Comparison of ENCODE assay signal across 1 cellular context in the genomic region with DNA sequence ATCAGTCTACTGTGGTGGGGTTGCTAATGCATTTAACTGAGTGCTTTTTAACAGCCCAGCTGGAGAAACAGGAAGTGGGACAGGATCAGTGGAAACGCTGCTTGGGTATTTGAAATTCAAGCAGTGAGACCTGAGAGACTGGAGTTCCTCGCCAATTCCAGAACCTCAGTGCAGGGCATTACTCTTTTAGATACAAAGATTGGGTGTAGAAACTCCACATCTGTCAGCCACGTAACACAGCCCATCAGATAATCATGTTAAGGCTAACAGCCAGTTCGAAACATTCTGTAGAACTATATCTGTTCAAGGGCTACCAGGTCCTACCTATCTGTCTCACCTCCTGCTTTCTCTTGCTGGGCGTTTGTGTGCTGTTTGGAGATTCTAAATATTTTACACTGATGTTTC.
TF ChIP-seq lines count a peak whose summit lies in the region.

No MANE protein-coding gene starts in this region.

TF ChIP-seq in K562, 482 proteins besides CTCF, POLR2A, EP300 and RAD21 (continues in another document):
- TF ChIP-seq, protein P1, sequence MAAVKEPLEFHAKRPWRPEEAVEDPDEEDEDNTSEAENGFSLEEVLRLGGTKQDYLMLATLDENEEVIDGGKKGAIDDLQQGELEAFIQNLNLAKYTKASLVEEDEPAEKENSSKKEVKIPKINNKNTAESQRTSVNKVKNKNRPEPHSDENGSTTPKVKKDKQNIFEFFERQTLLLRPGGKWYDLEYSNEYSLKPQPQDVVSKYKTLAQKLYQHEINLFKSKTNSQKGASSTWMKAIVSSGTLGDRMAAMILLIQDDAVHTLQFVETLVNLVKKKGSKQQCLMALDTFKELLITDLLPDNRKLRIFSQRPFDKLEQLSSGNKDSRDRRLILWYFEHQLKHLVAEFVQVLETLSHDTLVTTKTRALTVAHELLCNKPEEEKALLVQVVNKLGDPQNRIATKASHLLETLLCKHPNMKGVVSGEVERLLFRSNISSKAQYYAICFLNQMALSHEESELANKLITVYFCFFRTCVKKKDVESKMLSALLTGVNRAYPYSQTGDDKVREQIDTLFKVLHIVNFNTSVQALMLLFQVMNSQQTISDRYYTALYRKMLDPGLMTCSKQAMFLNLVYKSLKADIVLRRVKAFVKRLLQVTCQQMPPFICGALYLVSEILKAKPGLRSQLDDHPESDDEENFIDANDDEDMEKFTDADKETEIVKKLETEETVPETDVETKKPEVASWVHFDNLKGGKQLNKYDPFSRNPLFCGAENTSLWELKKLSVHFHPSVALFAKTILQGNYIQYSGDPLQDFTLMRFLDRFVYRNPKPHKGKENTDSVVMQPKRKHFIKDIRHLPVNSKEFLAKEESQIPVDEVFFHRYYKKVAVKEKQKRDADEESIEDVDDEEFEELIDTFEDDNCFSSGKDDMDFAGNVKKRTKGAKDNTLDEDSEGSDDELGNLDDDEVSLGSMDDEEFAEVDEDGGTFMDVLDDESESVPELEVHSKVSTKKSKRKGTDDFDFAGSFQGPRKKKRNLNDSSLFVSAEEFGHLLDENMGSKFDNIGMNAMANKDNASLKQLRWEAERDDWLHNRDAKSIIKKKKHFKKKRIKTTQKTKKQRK (IDR thresholded peaks at IDR 0.05; ENCODE audit: borderline replicate concordance, low read depth, low read length) = no peak
- 0 out of 2 replicates have a peak, but pooled peaks have one; percentile 34 for TF ChIP-seq DPF2 (IDR thresholded peaks at IDR 0.05)
- no peak for TF ChIP-seq ZFX (CRISPR knock-in tag; IDR thresholded peaks at IDR 0.05)
- TF ChIP-seq, protein P2, sequence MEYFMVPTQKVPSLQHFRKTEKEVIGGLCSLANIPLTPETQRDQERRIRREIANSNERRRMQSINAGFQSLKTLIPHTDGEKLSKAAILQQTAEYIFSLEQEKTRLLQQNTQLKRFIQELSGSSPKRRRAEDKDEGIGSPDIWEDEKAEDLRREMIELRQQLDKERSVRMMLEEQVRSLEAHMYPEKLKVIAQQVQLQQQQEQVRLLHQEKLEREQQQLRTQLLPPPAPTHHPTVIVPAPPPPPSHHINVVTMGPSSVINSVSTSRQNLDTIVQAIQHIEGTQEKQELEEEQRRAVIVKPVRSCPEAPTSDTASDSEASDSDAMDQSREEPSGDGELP (CRISPR knock-in tag; IDR thresholded peaks at IDR 0.05; ENCODE audit: borderline replicate concordance) = peak; percentile 35; the same call in 1 of the 2 replicates
- no peak for TF ChIP-seq RBFOX2 (IDR thresholded peaks at IDR 0.05; ENCODE audit: low read depth, low read length)
- peak; percentile 45 for TF ChIP-seq CCNT2 (IDR thresholded peaks at IDR 0.05; ENCODE audit: borderline replicate concordance, extremely low read depth, insufficient read length, low read depth, low read length)
- peak; percentile 43; the same call in 1 of the 2 replicates for TF ChIP-seq MTA2 (IDR thresholded peaks at IDR 0.05; ENCODE audit: low read depth)
- 0 out of 2 replicates have a peak, but pooled peaks have one; percentile 12 for TF ChIP-seq STAT5A (IDR thresholded peaks at IDR 0.05; ENCODE audit: borderline replicate concordance, low read length)
- TF ChIP-seq SMARCB1 (IDR thresholded peaks at IDR 0.05; ENCODE audit: insufficient read length, low read depth) = no peak
- no peak for TF ChIP-seq ARHGAP35 (IDR thresholded peaks at IDR 0.05; ENCODE audit: partially characterized antibody)
- no peak for TF ChIP-seq ZC3H4 (CRISPR knock-in tag; IDR thresholded peaks at IDR 0.05; ENCODE audit: borderline replicate concordance)
- no peak for TF ChIP-seq ZNF551 (CRISPR knock-in tag; IDR thresholded peaks at IDR 0.05)
- no peak for TF ChIP-seq ZNF780A (CRISPR knock-in tag; IDR thresholded peaks at IDR 0.05)
- no peak for TF ChIP-seq TSC22D4 (tag; IDR thresholded peaks at IDR 0.05)
- TF ChIP-seq ZNF263 (CRISPR knock-in tag; IDR thresholded peaks at IDR 0.05; ENCODE audit: borderline replicate concordance) = no peak
- no peak for TF ChIP-seq RAD51 (IDR thresholded peaks at IDR 0.05; ENCODE audit: borderline replicate concordance, low read depth)
- TF ChIP-seq, protein P3, sequence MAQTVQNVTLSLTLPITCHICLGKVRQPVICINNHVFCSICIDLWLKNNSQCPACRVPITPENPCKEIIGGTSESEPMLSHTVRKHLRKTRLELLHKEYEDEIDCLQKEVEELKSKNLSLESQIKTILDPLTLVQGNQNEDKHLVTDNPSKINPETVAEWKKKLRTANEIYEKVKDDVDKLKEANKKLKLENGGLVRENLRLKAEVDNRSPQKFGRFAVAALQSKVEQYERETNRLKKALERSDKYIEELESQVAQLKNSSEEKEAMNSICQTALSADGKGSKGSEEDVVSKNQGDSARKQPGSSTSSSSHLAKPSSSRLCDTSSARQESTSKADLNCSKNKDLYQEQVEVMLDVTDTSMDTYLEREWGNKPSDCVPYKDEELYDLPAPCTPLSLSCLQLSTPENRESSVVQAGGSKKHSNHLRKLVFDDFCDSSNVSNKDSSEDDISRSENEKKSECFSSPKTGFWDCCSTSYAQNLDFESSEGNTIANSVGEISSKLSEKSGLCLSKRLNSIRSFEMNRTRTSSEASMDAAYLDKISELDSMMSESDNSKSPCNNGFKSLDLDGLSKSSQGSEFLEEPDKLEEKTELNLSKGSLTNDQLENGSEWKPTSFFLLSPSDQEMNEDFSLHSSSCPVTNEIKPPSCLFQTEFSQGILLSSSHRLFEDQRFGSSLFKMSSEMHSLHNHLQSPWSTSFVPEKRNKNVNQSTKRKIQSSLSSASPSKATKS (CRISPR knock-in tag; IDR thresholded peaks at IDR 0.05) = no peak
- peak; percentile 64 for TF ChIP-seq NCOR1 (IDR thresholded peaks at IDR 0.05)
- TF ChIP-seq ZNF445 (CRISPR knock-in tag; IDR thresholded peaks at IDR 0.05; ENCODE audit: low read depth) = no peak
- TF ChIP-seq TAL1 (IDR thresholded peaks at IDR 0.05) = peak; percentile 70; the same call in 1 of the 2 replicates
- TF ChIP-seq, protein P4, sequence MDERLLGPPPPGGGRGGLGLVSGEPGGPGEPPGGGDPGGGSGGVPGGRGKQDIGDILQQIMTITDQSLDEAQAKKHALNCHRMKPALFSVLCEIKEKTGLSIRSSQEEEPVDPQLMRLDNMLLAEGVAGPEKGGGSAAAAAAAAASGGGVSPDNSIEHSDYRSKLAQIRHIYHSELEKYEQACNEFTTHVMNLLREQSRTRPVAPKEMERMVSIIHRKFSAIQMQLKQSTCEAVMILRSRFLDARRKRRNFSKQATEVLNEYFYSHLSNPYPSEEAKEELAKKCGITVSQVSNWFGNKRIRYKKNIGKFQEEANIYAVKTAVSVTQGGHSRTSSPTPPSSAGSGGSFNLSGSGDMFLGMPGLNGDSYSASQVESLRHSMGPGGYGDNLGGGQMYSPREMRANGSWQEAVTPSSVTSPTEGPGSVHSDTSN (CRISPR knock-in tag; IDR thresholded peaks at IDR 0.05; ENCODE audit: low read depth) = no peak
- TF ChIP-seq, protein P4 (tag; conservative IDR thresholded peaks at IDR 0.05; ENCODE audit: low read depth) = no peak
- TF ChIP-seq POLR2AphosphoS5 (IDR thresholded peaks at IDR 0.05; ENCODE audit: control insufficient read depth, insufficient read depth, low read depth, low read length) = peak; percentile 46; the same call in 1 of the 2 replicates
- TF ChIP-seq, protein P5, sequence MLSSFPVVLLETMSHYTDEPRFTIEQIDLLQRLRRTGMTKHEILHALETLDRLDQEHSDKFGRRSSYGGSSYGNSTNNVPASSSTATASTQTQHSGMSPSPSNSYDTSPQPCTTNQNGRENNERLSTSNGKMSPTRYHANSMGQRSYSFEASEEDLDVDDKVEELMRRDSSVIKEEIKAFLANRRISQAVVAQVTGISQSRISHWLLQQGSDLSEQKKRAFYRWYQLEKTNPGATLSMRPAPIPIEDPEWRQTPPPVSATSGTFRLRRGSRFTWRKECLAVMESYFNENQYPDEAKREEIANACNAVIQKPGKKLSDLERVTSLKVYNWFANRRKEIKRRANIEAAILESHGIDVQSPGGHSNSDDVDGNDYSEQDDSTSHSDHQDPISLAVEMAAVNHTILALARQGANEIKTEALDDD (IDR thresholded peaks at IDR 0.05) = peak; percentile 54; the same call in 1 of the 2 replicates
- TF ChIP-seq ZKSCAN1 (IDR thresholded peaks at IDR 0.05; ENCODE audit: low read depth, low read length) = no peak
- TF ChIP-seq ZNF311 (CRISPR knock-in tag; IDR thresholded peaks at IDR 0.05) = no peak
- TF ChIP-seq ZNF586 (CRISPR knock-in tag; conservative IDR thresholded peaks at IDR 0.05) = no peak
- peak in 1 of 2 experiments; percentile 42; a peak in 1 of 4 replicates for TF ChIP-seq SIN3A (IDR thresholded peaks at IDR 0.05; ENCODE audit: borderline replicate concordance in 2 of 2, control insufficient read depth in 1 of 2, low read depth in 2 of 2, low read length in 2 of 2)
- TF ChIP-seq CREBBP (IDR thresholded peaks at IDR 0.05; ENCODE audit: low read depth, low read length) = no peak
- no peak for TF ChIP-seq PHF20 (IDR thresholded peaks at IDR 0.05; ENCODE audit: partially characterized antibody)
- no peak for TF ChIP-seq RCOR1 (IDR thresholded peaks at IDR 0.05; ENCODE audit: borderline replicate concordance in 1 of 2, low read depth in 2 of 2, low read length in 2 of 2)
- TF ChIP-seq PTRF (tag; IDR thresholded peaks at IDR 0.05) = no peak
- no peak for TF ChIP-seq STAT5B (CRISPR knock-in tag; IDR thresholded peaks at IDR 0.05)
- peak; percentile 96 for TF ChIP-seq SPI1 (IDR thresholded peaks at IDR 0.05; ENCODE audit: borderline replicate concordance, low read depth, low read length)
- 0 out of 2 replicates have a peak, but pooled peaks have one; percentile 17 for TF ChIP-seq CXXC5 (CRISPR knock-in tag; IDR thresholded peaks at IDR 0.05)
- TF ChIP-seq TBL1XR1 (IDR thresholded peaks at IDR 0.05; ENCODE audit: low read length in 2 of 2) = peak in 1 of 2 experiments; percentile 26; a peak in 1 of 4 replicates
- TF ChIP-seq, protein P6, sequence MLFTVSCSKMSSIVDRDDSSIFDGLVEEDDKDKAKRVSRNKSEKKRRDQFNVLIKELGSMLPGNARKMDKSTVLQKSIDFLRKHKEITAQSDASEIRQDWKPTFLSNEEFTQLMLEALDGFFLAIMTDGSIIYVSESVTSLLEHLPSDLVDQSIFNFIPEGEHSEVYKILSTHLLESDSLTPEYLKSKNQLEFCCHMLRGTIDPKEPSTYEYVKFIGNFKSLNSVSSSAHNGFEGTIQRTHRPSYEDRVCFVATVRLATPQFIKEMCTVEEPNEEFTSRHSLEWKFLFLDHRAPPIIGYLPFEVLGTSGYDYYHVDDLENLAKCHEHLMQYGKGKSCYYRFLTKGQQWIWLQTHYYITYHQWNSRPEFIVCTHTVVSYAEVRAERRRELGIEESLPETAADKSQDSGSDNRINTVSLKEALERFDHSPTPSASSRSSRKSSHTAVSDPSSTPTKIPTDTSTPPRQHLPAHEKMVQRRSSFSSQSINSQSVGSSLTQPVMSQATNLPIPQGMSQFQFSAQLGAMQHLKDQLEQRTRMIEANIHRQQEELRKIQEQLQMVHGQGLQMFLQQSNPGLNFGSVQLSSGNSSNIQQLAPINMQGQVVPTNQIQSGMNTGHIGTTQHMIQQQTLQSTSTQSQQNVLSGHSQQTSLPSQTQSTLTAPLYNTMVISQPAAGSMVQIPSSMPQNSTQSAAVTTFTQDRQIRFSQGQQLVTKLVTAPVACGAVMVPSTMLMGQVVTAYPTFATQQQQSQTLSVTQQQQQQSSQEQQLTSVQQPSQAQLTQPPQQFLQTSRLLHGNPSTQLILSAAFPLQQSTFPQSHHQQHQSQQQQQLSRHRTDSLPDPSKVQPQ (CRISPR knock-in tag; IDR thresholded peaks at IDR 0.05; ENCODE audit: borderline replicate concordance) = no peak
- no peak for TF ChIP-seq PYGO2 (tag; IDR thresholded peaks at IDR 0.05)
- no peak for TF ChIP-seq OTX1 (CRISPR knock-in tag; IDR thresholded peaks at IDR 0.05)
- TF ChIP-seq KLF16 (IDR thresholded peaks at IDR 0.05) = peak; percentile 23; the same call in 1 of the 2 replicates
- no peak for TF ChIP-seq ZNF584 (CRISPR knock-in tag; IDR thresholded peaks at IDR 0.05; ENCODE audit: low read depth)
- TF ChIP-seq, protein P7, sequence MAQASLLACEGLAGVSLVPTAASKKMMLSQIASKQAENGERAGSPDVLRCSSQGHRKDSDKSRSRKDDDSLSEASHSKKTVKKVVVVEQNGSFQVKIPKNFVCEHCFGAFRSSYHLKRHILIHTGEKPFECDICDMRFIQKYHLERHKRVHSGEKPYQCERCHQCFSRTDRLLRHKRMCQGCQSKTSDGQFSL (CRISPR knock-in tag; IDR thresholded peaks at IDR 0.05) = no peak
- TF ChIP-seq, protein P7 (tag; IDR thresholded peaks at IDR 0.05) = no peak
- peak; percentile 78 for TF ChIP-seq TEAD4 (IDR thresholded peaks at IDR 0.05; ENCODE audit: low read length)
- TF ChIP-seq TEAD4 (CRISPR knock-in tag; IDR thresholded peaks at IDR 0.05; ENCODE audit: borderline replicate concordance) = no peak
- TF ChIP-seq GTF2F1 (IDR thresholded peaks at IDR 0.05; ENCODE audit: low read depth, low read length) = no peak
- no peak for TF ChIP-seq ZNF431 (CRISPR knock-in tag; IDR thresholded peaks at IDR 0.05)
- TF ChIP-seq ELF1 (tag; IDR thresholded peaks at IDR 0.05) = 0 out of 2 replicates have a peak, but pooled peaks have one; percentile 25
- TF ChIP-seq ARID1B (IDR thresholded peaks at IDR 0.05) = peak; percentile 66; the same call in 1 of the 2 replicates
- 0 out of 2 replicates have a peak, but pooled peaks have one; percentile 14 for TF ChIP-seq SMARCA4 (IDR thresholded peaks at IDR 0.05)
- TF ChIP-seq, protein P8, sequence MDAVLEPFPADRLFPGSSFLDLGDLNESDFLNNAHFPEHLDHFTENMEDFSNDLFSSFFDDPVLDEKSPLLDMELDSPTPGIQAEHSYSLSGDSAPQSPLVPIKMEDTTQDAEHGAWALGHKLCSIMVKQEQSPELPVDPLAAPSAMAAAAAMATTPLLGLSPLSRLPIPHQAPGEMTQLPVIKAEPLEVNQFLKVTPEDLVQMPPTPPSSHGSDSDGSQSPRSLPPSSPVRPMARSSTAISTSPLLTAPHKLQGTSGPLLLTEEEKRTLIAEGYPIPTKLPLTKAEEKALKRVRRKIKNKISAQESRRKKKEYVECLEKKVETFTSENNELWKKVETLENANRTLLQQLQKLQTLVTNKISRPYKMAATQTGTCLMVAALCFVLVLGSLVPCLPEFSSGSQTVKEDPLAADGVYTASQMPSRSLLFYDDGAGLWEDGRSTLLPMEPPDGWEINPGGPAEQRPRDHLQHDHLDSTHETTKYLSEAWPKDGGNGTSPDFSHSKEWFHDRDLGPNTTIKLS (IDR thresholded peaks at IDR 0.05; ENCODE audit: borderline replicate concordance, low read depth) = no peak
- no peak for TF ChIP-seq SMAD2 (IDR thresholded peaks at IDR 0.05; ENCODE audit: low read depth, low read length)
- TF ChIP-seq RHOXF2B (CRISPR knock-in tag; conservative IDR thresholded peaks at IDR 0.05) = no peak
- TF ChIP-seq ZEB2 (IDR thresholded peaks at IDR 0.05) = no peak
- TF ChIP-seq CBFA2T2 (conservative IDR thresholded peaks at IDR 0.05) = peak; percentile 78
- TF ChIP-seq CTBP1 (IDR thresholded peaks at IDR 0.05; ENCODE audit: borderline replicate concordance) = no peak
- TF ChIP-seq PPARD (CRISPR knock-in tag; IDR thresholded peaks at IDR 0.05) = no peak
